ENCODE assay signal across 8 cellular contexts in genomic region chr10:101695404-101695732, GRCh38. TPM values are rescaled to one million over a fixed set of nuclear protein-coding genes. Genes with fewer than 3 reads are reported as not detected.
DNase-seq lines count a peak whose midpoint lies in the region; ATAC-seq lines count a peak whose summit lies in the region.

No MANE protein-coding gene starts in this region.

- peak overlapping the region; percentile 41 for H3K4me3 ChIP-seq in CD4-positive, CD25-positive, alpha-beta regulatory T cell (ENCODE audit: low read depth, low read length)
- H3K4me3 ChIP-seq in muscle layer of colon (ENCODE audit: low read depth in 1 of 2, low read length in 2 of 2), result peak overlapping the region; percentile 72 to 93

- H3K27ac ChIP-seq in CD4-positive, CD25-positive, alpha-beta regulatory T cell (ENCODE audit: insufficient read depth, low read length, poor library complexity, severe bottlenecking), result peak overlapping the region; percentile 94
- peak overlapping the region; percentile 99 for H3K27ac ChIP-seq in muscle layer of colon (ENCODE audit: low read depth, low read length)

- H3K9ac ChIP-seq in muscle layer of colon (ENCODE audit: low read length), result no peak overlapping the region

- H3K4me1 ChIP-seq in CD4-positive, CD25-positive, alpha-beta regulatory T cell (ENCODE audit: control insufficient read depth, insufficient read depth, low read length, poor library complexity, severe bottlenecking), result peaks cover 37% of the 10 kb centered on the region
- H3K4me1 ChIP-seq in muscle layer of colon (ENCODE audit: insufficient read depth, low read length), result peaks cover 26% of the 10 kb centered on the region

- ATAC-seq in CD4-positive, CD25-positive, alpha-beta regulatory T cell (ENCODE audit: low read depth in 2 of 2), result no peak
- ATAC-seq in central memory CD8-positive, alpha-beta T cell (replicated peaks; ENCODE audit: extremely low read depth, poor library complexity, severe bottlenecking), result no peak
- ATAC-seq in GM21447 (IDR thresholded peaks at IDR 0.05; ENCODE audit: unreplicated experiment), result no peak
- ATAC-seq in GM21381 (IDR thresholded peaks at IDR 0.05; ENCODE audit: unreplicated experiment), result no peak

- peak overlapping the region; percentile 86 to 96 (median 88) for H3K4me3 Mint-ChIP-seq in CD4-positive, CD25-positive, alpha-beta regulatory T cell
- H3K4me3 Mint-ChIP-seq in IgD-negative memory B cell, result peak overlapping the region; percentile 78 to 94 (median 86)
- H3K4me3 Mint-ChIP-seq in central memory CD8-positive, alpha-beta T cell, result peak overlapping the region; percentile 97

- H3K9me3 ChIP-seq in CD4-positive, CD25-positive, alpha-beta regulatory T cell (ENCODE audit: control insufficient read depth in 2 of 2, low read length in 2 of 2), result no peaks in the 10 kb centered on the region
- H3K9me3 ChIP-seq in muscle layer of colon (ENCODE audit: low read length), result no peaks in the 10 kb centered on the region

- H3K36me3 Mint-ChIP-seq in CD4-positive, CD25-positive, alpha-beta regulatory T cell, result no peaks in the 10 kb centered on the region
- peaks cover 3% of the 10 kb centered on the region for H3K36me3 Mint-ChIP-seq in IgD-negative memory B cell
- peaks cover 17% of the 10 kb centered on the region for H3K36me3 Mint-ChIP-seq in central memory CD8-positive, alpha-beta T cell (ENCODE audit: insufficient read depth)

- peak overlapping the region; percentile 82 to 93 (median 88) for H3K27ac Mint-ChIP-seq in CD4-positive, CD25-positive, alpha-beta regulatory T cell
- H3K27ac Mint-ChIP-seq in IgD-negative memory B cell, result peak overlapping the region; percentile 90 to 99 (median 98)
- peak overlapping the region; percentile 99 for H3K27ac Mint-ChIP-seq in central memory CD8-positive, alpha-beta T cell (ENCODE audit: low read depth)

- no peaks in the 10 kb centered on the region for H3K9me3 Mint-ChIP-seq in CD4-positive, CD25-positive, alpha-beta regulatory T cell
- no peaks in the 10 kb centered on the region for H3K9me3 Mint-ChIP-seq in IgD-negative memory B cell
- H3K9me3 Mint-ChIP-seq in central memory CD8-positive, alpha-beta T cell, result no peaks in the 10 kb centered on the region

- no peaks in the 10 kb centered on the region for H3K27me3 Mint-ChIP-seq in CD4-positive, CD25-positive, alpha-beta regulatory T cell
- H3K27me3 Mint-ChIP-seq in IgD-negative memory B cell, result no peaks in the 10 kb centered on the region
- no peaks in the 10 kb centered on the region for H3K27me3 Mint-ChIP-seq in central memory CD8-positive, alpha-beta T cell

- no peaks in the 10 kb centered on the region for H3K27me3 ChIP-seq in CD4-positive, CD25-positive, alpha-beta regulatory T cell (ENCODE audit: control insufficient read depth, insufficient read depth, low read length)
- H3K27me3 ChIP-seq in muscle layer of colon (ENCODE audit: control insufficient read depth in 1 of 2, insufficient read depth in 2 of 2, low read length in 2 of 2), result no peaks in the 10 kb centered on the region

- peaks cover 26 to 48% (median 33%) of the 10 kb centered on the region in 4 donors for H3K4me1 Mint-ChIP-seq in CD4-positive, CD25-positive, alpha-beta regulatory T cell
- peaks cover 17 to 26% (median 24%) of the 10 kb centered on the region in 3 donors for H3K4me1 Mint-ChIP-seq in IgD-negative memory B cell
- H3K4me1 Mint-ChIP-seq in central memory CD8-positive, alpha-beta T cell, result peaks cover 28% of the 10 kb centered on the region

- no peaks in the 10 kb centered on the region for H3K36me3 ChIP-seq in CD4-positive, CD25-positive, alpha-beta regulatory T cell (ENCODE audit: control insufficient read depth, insufficient read depth, low read length)
- H3K36me3 ChIP-seq in muscle layer of colon (ENCODE audit: insufficient read depth, low read length), result no peaks in the 10 kb centered on the region

- no peak for DNase-seq in CD4-positive, CD25-positive, alpha-beta regulatory T cell
- DNase-seq in central memory CD8-positive, alpha-beta T cell (ENCODE audit: low spot score in 2 of 2), result no peak
- no peak for DNase-seq in NCI-H1105 treated with DMSO at 0.1 percent for 48 hours (lab: John Stamatoyannopoulos, UW)
- no peak for DNase-seq in NCI-H748 (lab: John Stamatoyannopoulos, UW; ENCODE audit: unreplicated experiment)

RNA-seq across cellular contexts. Expression of gene FBXW4, which starts 0.4 kb away (rescaled TPM):
- total RNA-seq in CD4-positive, CD25-positive, alpha-beta regulatory T cell, result 70.9 TPM
- 1 to 10 TPM; 3.5 to 9.0 (median 5.8) TPM for polyA plus RNA-seq in CD4-positive, CD25-positive, alpha-beta regulatory T cell
- polyA plus RNA-seq in IgD-negative memory B cell, result 9.9 TPM
